In the genomic region with DNA sequence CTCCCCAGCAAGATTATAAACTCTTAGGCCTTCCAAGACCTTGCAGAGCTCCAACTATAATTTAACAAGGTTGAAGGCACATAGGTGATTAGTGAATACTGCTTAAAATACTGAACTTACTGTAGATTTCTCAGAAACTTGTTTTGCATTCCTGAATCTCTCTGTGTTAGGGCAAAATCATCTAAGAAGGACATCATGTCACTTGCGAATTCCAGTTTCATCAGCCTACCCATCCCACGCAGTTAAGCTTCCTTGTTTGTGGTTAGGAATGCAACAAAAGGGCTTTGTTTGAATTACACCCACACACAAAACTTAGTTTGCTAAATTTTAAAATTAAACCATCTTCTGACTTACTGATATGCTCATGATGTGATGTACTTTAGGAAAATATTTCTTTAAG, we compare ENCODE assay signal across 12 cellular contexts.
A peak's percentile ranks its signal among the peaks of the same experiment; 100 is the strongest.
DNase-seq lines count a peak whose midpoint lies in the region; TF ChIP-seq lines count a peak whose summit lies in the region.
"Had no signal": no experiment of that assay in that cellular context is flagged by ENCODE, and none has a peak within 500 bp of the region (broad histone marks: within the 10 kb centered on the region; RNA-seq: fewer than 3 reads in every experiment).

No MANE protein-coding gene starts in this region.

- peak overlapping the region in 1 of 3 experiments; percentile 16 for H3K4me3 Mint-ChIP-seq in nephron
- H3K4me3 Mint-ChIP-seq: memory B cell had no signal

- peak; percentile 91 for DNase-seq in CD1c-positive myeloid dendritic cell (ENCODE audit: extremely low spot score)
- peak; percentile 34 for DNase-seq in NB4 (ENCODE audit: low read depth)
- peak; percentile 77 for DNase-seq in epidermal melanocyte (ENCODE audit: insufficient read length, low spot score)
- DNase-seq in DMS79 treated with DMSO at 0.1 percent for 48 hours (lab: John Stamatoyannopoulos, UW): no peak
- no peak for DNase-seq in DMS153 treated with DMSO at 0.1 percent for 48 hours (lab: John Stamatoyannopoulos, UW; ENCODE audit: unreplicated experiment)
- DNase-seq in occipital lobe (lab: John Stamatoyannopoulos, UW): no peak
- DNase-seq in RPMI8226: no peak
- DNase-seq: cortex of kidney, DMS 273 treated with DMSO at 0.1 percent for 48 hours, NCI-H187 had no signal

- no peaks in the 10 kb centered on the region for H3K27me3 Mint-ChIP-seq in nephron (ENCODE audit: low read depth)

- H3K4me3 ChIP-seq in NB4 (ENCODE audit: low read depth, low read length): no peak overlapping the region

- TF ChIP-seq CTCF in NB4 (IDR thresholded peaks at IDR 0.05; ENCODE audit: low read depth, low read length): no peak
- no peak for TF ChIP-seq CTCF in nephron (IDR thresholded peaks at IDR 0.05; ENCODE audit: unreplicated experiment in 3 of 3)

- no peak for TF ChIP-seq POLR2A in NB4 (IDR thresholded peaks at IDR 0.05; ENCODE audit: extremely low read depth, insufficient read length)

- peaks cover 26% of the 10 kb centered on the region for H3K36me3 Mint-ChIP-seq in nephron (ENCODE audit: low read depth)
- H3K36me3 Mint-ChIP-seq: memory B cell had no signal

- H3K4me1 Mint-ChIP-seq in nephron: peaks cover 42% of the 10 kb centered on the region
- H3K4me1 Mint-ChIP-seq: memory B cell had no signal

- no peaks in the 10 kb centered on the region for H3K9me3 Mint-ChIP-seq in nephron
- H3K9me3 Mint-ChIP-seq: memory B cell had no signal

- H3K27ac Mint-ChIP-seq in nephron: peak overlapping the region; percentile 40 to 81 (median 58)
- H3K27ac Mint-ChIP-seq: memory B cell had no signal

Comparison
In these comparisons a context has a peak if more than half of its experiments do, and no peak if none do; other contexts are left out.
1. DNase-seq: peak in CD1c-positive myeloid dendritic cell (single experiment), NB4 (single experiment) and epidermal melanocyte (single experiment); none in DMS79 treated with DMSO at 0.1 percent for 48 hours (single experiment), DMS153 treated with DMSO at 0.1 percent for 48 hours (single experiment), occipital lobe (single experiment) and RPMI8226 (single experiment).